22 cellular contexts compared by ENCODE assay signal in the genomic region with DNA sequence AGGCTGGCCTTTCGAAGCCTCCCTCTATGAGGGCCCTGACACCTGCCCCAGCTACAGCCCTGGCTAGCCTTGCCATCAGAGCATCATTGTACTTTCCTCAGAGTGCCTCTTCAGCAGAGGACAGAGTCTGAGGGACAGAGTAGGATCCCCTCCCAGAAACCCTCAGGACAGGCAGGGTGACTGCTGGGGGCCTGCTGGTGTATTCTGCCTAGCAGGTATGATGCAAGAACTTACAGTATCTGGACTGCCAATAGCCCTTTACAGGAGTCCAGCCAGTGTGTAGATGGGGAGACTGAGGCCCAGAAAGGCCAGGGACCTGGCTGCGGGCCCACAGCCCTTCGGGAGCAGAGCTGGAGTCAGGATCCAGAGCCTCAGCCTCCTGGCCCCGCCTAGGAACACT. TPM values are rescaled to one million over a fixed set of nuclear protein-coding genes. Genes with fewer than 3 reads are reported as not detected.
DNase-seq lines count a peak whose midpoint lies in the region; ATAC-seq and TF ChIP-seq lines count a peak whose summit lies in the region.
"Had no signal": no experiment of that assay in that cellular context is flagged by ENCODE, and none has a peak within 500 bp of the region (broad histone marks: within the 10 kb centered on the region; RNA-seq: fewer than 3 reads in every experiment).

No MANE protein-coding gene starts in this region.

- DNase-seq in MCF 10A (ENCODE audit: unreplicated experiment) (no peak), mammary epithelial cell (no peak), epithelial cell of prostate (ENCODE audit: low read depth, low spot score) (no peak), HAP-1 (ENCODE audit: low spot score in 2 of 2) (no peak), spleen (no peak)
- no peak for DNase-seq in activated effector memory CD4-positive, alpha-beta T cell treated with Interleukin-2 at 50 U/mL for 16 hours
- DNase-seq: Calu3, DMS153, MM.1S, NCI-H1048, NCI-H1417 treated with DMSO at 0.1 percent for 48 hours, NCI-H1930, NCI-H2227 treated with DMSO at 0.1 percent for 48 hours, NCI-H510A treated with DMSO at 0.1 percent for 48 hours, NCI-H774, OCI-M1, Right ventricle myocardium superior had no signal

- H3K4me2 ChIP-seq in mammary epithelial cell (ENCODE audit: insufficient read depth, low read depth, low read length) = no peak overlapping the region
- H3K4me2 ChIP-seq: GM23338 had no signal

- CTCF ChIA-PET in MCF 10A (lab: Yijun Ruan, JAX) = interaction anchor here (0.6 to 2.4 kb wide), 8 partner anchors 16 to 302 kb away, joined by 3 to 22 read pairs (median 4); no protein-coding TSS in a partner anchor
- CTCF ChIA-PET in mammary epithelial cell (lab: Charles Lee; ENCODE audit: low non-redundant PET) = no interaction called here

- H3K4me1 Mint-ChIP-seq in MCF 10A (ENCODE audit: insufficient read depth, unreplicated experiment) = peaks cover 15% of the 10 kb centered on the region
- no peaks in the 10 kb centered on the region for H3K4me1 Mint-ChIP-seq in activated T-helper 17 cell treated with anti-CD3 and anti-CD28 coated beads, Interleukin-2, amount 50 U/mL, for 72 hours

- 90% methylated on average over 4 of the region's 4 CpGs for WGBS in mammary epithelial cell (ENCODE audit: low coverage, missing lambda C conversion rate)
- WGBS in spleen, 5 donors = 88 to 100% (median 96%) methylated on average over 2 to 4 of the region's 4 CpGs

- no peak overlapping the region for H3K4me3 ChIP-seq in mammary epithelial cell (replicated peaks in 1 of 3; ENCODE audit: insufficient read depth in 1 of 3, low read depth in 2 of 3, low read length in 3 of 3)
- H3K4me3 ChIP-seq in HAP-1 = no peak overlapping the region
- H3K4me3 ChIP-seq in spleen = no peak overlapping the region
- H3K4me3 ChIP-seq: GM23338 had no signal

- TF ChIP-seq CTCF in MCF 10A (IDR thresholded peaks at IDR 0.05; ENCODE audit: unreplicated experiment) (no peak), mammary epithelial cell (conservative IDR thresholded peaks at IDR 0.05 in 1 of 2, IDR thresholded peaks at IDR 0.05 in 1 of 2; ENCODE audit: extremely low read depth in 1 of 2, insufficient read depth in 1 of 2, low read depth in 1 of 2, low read length in 2 of 2) (no peak), spleen (IDR thresholded peaks at IDR 0.05 in 8 of 11, conservative IDR thresholded peaks at IDR 0.05 in 3 of 11) (no peak)

- H3K9me3 ChIP-seq in mammary epithelial cell (replicated peaks; ENCODE audit: insufficient read depth, low read length) (no peaks in the 10 kb centered on the region), HAP-1 (no peaks in the 10 kb centered on the region), spleen (no peaks in the 10 kb centered on the region)

- no peaks in the 10 kb centered on the region for H3K27me3 ChIP-seq in mammary epithelial cell (ENCODE audit: insufficient read depth, low read length)
- H3K27me3 ChIP-seq in HAP-1 (ENCODE audit: low read depth) = no peaks in the 10 kb centered on the region
- no peaks in the 10 kb centered on the region for H3K27me3 ChIP-seq in spleen (replicated peaks in 1 of 7)

- no peaks in the 10 kb centered on the region for H3K36me3 ChIP-seq in mammary epithelial cell (ENCODE audit: insufficient read depth, low read length)
- H3K36me3 ChIP-seq in HAP-1 (replicated peaks) = no peaks in the 10 kb centered on the region
- H3K36me3 ChIP-seq in spleen = no peaks in the 10 kb centered on the region

- no peak overlapping the region for H2AFZ ChIP-seq in mammary epithelial cell (ENCODE audit: low read depth, low read length)
- H2AFZ ChIP-seq: GM23338 had no signal

- in situ Hi-C loops in mammary epithelial cell (cut with MboI; ENCODE audit: low sequenced_read_pairs in 2 of 2) = no loop called here
- in situ Hi-C loops in HAP-1 (cut with MboI; ENCODE audit: low sequenced_read_pairs) = no loop called here

- intact Hi-C loops in MCF 10A (cut with micrococcal nuclease) = no loop called here
- intact Hi-C loops in mammary epithelial cell (cut with micrococcal nuclease) = no loop called here
- intact Hi-C loops in spleen (cut with DNase I; ENCODE audit: low total_unique reads) = no loop called here

- H4K20me1 ChIP-seq in mammary epithelial cell (ENCODE audit: insufficient read depth, low read length) = no peaks in the 10 kb centered on the region

- no peaks in the 10 kb centered on the region for H3K79me2 ChIP-seq in mammary epithelial cell (ENCODE audit: insufficient read depth, low read length)

- BruUV-seq in MCF 10A (replicated peaks; lab: Mats Ljungman, UMichigan) (no TSS peak), mammary epithelial cell (replicated peaks; lab: Mats Ljungman, UMichigan) (no TSS peak)

- no peaks in the 10 kb centered on the region for H3K27me3 Mint-ChIP-seq in MCF 10A (ENCODE audit: insufficient read depth, unreplicated experiment)
- no peaks in the 10 kb centered on the region for H3K27me3 Mint-ChIP-seq in activated T-helper 17 cell treated with anti-CD3 and anti-CD28 coated beads, Interleukin-2, amount 50 U/mL, for 72 hours

- POLR2A ChIA-PET in MCF 10A (lab: Yijun Ruan, JAX) = interaction anchor here (0.5 to 4.3 kb wide), 6 partner anchors 9 to 248 kb away, joined by 3 to 26 read pairs (median 13); a partner anchor contains a TSS

- no peak for ATAC-seq in activated T-helper 17 cell treated with anti-CD3 and anti-CD28 coated beads, Interleukin-2, amount 50 U/mL, for 72 hours (replicated peaks)

- no peak overlapping the region for H3K9ac ChIP-seq in mammary epithelial cell (ENCODE audit: insufficient read depth, low read length)

- no peaks in the 10 kb centered on the region for H3K36me3 Mint-ChIP-seq in MCF 10A (ENCODE audit: insufficient read depth, unreplicated experiment)
- no peaks in the 10 kb centered on the region for H3K36me3 Mint-ChIP-seq in activated T-helper 17 cell treated with anti-CD3 and anti-CD28 coated beads, Interleukin-2, amount 50 U/mL, for 72 hours (ENCODE audit: low read depth)
- H3K36me3 Mint-ChIP-seq: CD8-positive, alpha-beta memory T cell had no signal

- peaks cover 43% of the 10 kb centered on the region for H3K4me1 ChIP-seq in mammary epithelial cell (ENCODE audit: insufficient read depth, low read length)
- H3K4me1 ChIP-seq in HAP-1 = peaks cover 8% of the 10 kb centered on the region
- H3K4me1 ChIP-seq in spleen = peaks cover 0 to 25% (median 4%) of the 10 kb centered on the region in 6 donors

- no peaks in the 10 kb centered on the region for H3K9me3 Mint-ChIP-seq in MCF 10A (ENCODE audit: unreplicated experiment)
- no peaks in the 10 kb centered on the region for H3K9me3 Mint-ChIP-seq in activated T-helper 17 cell treated with anti-CD3 and anti-CD28 coated beads, Interleukin-2, amount 50 U/mL, for 72 hours
- H3K9me3 Mint-ChIP-seq: CD8-positive, alpha-beta memory T cell had no signal

- H3K4me3 Mint-ChIP-seq in MCF 10A (ENCODE audit: unreplicated experiment) = no peak overlapping the region
- H3K4me3 Mint-ChIP-seq in activated T-helper 17 cell treated with anti-CD3 and anti-CD28 coated beads, Interleukin-2, amount 50 U/mL, for 72 hours = no peak overlapping the region
- H3K4me3 Mint-ChIP-seq: CD8-positive, alpha-beta memory T cell; GM23338 had no signal

- dilution Hi-C loops in mammary epithelial cell (cut with HindIII; ENCODE audit: low sequenced_read_pairs) = no loop called here

- peak overlapping the region; percentile 51 for H3K27ac Mint-ChIP-seq in MCF 10A (ENCODE audit: low read depth, unreplicated experiment)
- peak overlapping the region; percentile 36 for H3K27ac Mint-ChIP-seq in activated T-helper 17 cell treated with anti-CD3 and anti-CD28 coated beads, Interleukin-2, amount 50 U/mL, for 72 hours
- H3K27ac Mint-ChIP-seq: GM23338 had no signal

- TF ChIP-seq POLR2A in spleen (IDR thresholded peaks at IDR 0.05) = no peak

- H3K27ac ChIP-seq in mammary epithelial cell (ENCODE audit: insufficient read depth, low read depth, low read length) = no peak overlapping the region
- H3K27ac ChIP-seq in epithelial cell of prostate = peak overlapping the region; percentile 60
- H3K27ac ChIP-seq in temporal lobe (ENCODE audit: low read depth, low read length) = peak overlapping the region; percentile 100
- no peak overlapping the region for H3K27ac ChIP-seq in spleen
- H3K27ac ChIP-seq: C4-2B had no signal

RNA-seq across cellular contexts. Expression of a gene that starts 19.1 kb away (rescaled TPM):
- total RNA-seq in MCF 10A (2022) (67.4 and 69.1 TPM in 2 replicates), mammary epithelial cell (100 to 1,000 TPM in 1 of 2 donors, 10 to 100 TPM in 1; 64.7 to 167 TPM), temporal lobe (7.9 TPM), spleen (10 to 100 TPM; 31.5 to 68.6 (median 42.6) TPM)
- polyA plus RNA-seq in mammary epithelial cell (212 TPM), spleen (10 to 100 TPM in 1 of 3 donors, 1 to 10 TPM in 2; 5.4 to 20.1 (median 6.9) TPM)
- polyA minus RNA-seq in mammary epithelial cell = 293 TPM
- 10 to 100 TPM; 19.3 to 25.1 TPM for total RNA-seq in activated T-helper 17 cell treated with anti-CD3 and anti-CD28 coated beads, Interleukin-2, amount 50 U/mL, for 72 hours

RNA-seq across cellular contexts. Expression of a gene that starts 41.6 kb away (rescaled TPM):
- total RNA-seq in MCF 10A (2022) (1,551 and 1,602 TPM in 2 replicates), mammary epithelial cell (1,000 to 10,000 TPM; 1,040 to 1,174 TPM), temporal lobe (619 TPM), spleen (1,000 to 10,000 TPM in 4 of 7 donors, 100 to 1,000 TPM in 3; 684 to 1,403 (median 1,036) TPM)
- polyA plus RNA-seq in mammary epithelial cell (2,670 TPM), spleen (1,000 to 10,000 TPM; 3,003 to 4,302 (median 4,113) TPM)
- polyA minus RNA-seq in mammary epithelial cell = 407 TPM
- 1,000 to 10,000 TPM; 1,433 to 1,498 TPM for total RNA-seq in activated T-helper 17 cell treated with anti-CD3 and anti-CD28 coated beads, Interleukin-2, amount 50 U/mL, for 72 hours

RNA-seq across cellular contexts. Expression of a gene that starts 54.0 kb away (rescaled TPM):
- 109 and 164 TPM in 2 replicates for total RNA-seq in MCF 10A (2022)
- total RNA-seq in mammary epithelial cell = 100 to 1,000 TPM in 1 of 2 donors, 10 to 100 TPM in 1; 90.5 to 107 TPM
- 129 TPM for polyA plus RNA-seq in mammary epithelial cell
- polyA minus RNA-seq in mammary epithelial cell = 147 TPM
- total RNA-seq in activated T-helper 17 cell treated with anti-CD3 and anti-CD28 coated beads, Interleukin-2, amount 50 U/mL, for 72 hours = 10 to 100 TPM; 39.5 to 49.9 TPM
- 1.2 TPM for total RNA-seq in temporal lobe
- 10 to 100 TPM; 16.7 to 31.1 (median 26.0) TPM for total RNA-seq in spleen
- 10 to 100 TPM; 28.1 to 29.8 (median 29.2) TPM for polyA plus RNA-seq in spleen

Comparison
In these comparisons a context has a peak if more than half of its experiments do, and no peak if none do; other contexts are left out.
1. H3K27ac ChIP-seq: peak in epithelial cell of prostate (single experiment) and temporal lobe (single experiment); none in mammary epithelial cell (single experiment) and spleen (0 of 8).